Comparison of ENCODE assay signal across 9 cellular contexts in genomic region chr1:209607102-209607794, GRCh38. TPM values are rescaled to one million over a fixed set of nuclear protein-coding genes. Genes with fewer than 3 reads are reported as not detected.
DNase-seq lines count a peak whose midpoint lies in the region; ATAC-seq and TF ChIP-seq lines count a peak whose summit lies in the region.
"Had no signal": no experiment of that assay in that cellular context is flagged by ENCODE, and none has a peak within 500 bp of the region (broad histone marks: within the 10 kb centered on the region; RNA-seq: fewer than 3 reads in every experiment).

No MANE protein-coding gene starts in this region.

- H3K27ac ChIP-seq in ascending aorta = no peak overlapping the region
- H3K27ac ChIP-seq: cardiac muscle cell had no signal

- H3K4me3 ChIP-seq in ascending aorta = no peak overlapping the region
- H3K4me3 ChIP-seq: cardiac muscle cell had no signal

- no peaks in the 10 kb centered on the region for H3K27me3 ChIP-seq in ascending aorta
- H3K27me3 ChIP-seq: cardiac muscle cell had no signal

- DNase-seq in ELR (ENCODE audit: low read depth) (peak; percentile 91), ascending aorta (ENCODE audit: low spot score in 2 of 2) (no peak), MV-4-11 (lab: John Stamatoyannopoulos, UW) (no peak), amniotic stem cell (lab: John Stamatoyannopoulos, UW) (no peak), NCI-H1417 treated with DMSO at 0.1 percent for 48 hours (lab: John Stamatoyannopoulos, UW) (no peak)

- no peaks in the 10 kb centered on the region for H3K9me3 ChIP-seq in ascending aorta

- no peak for TF ChIP-seq CTCF in ascending aorta (IDR thresholded peaks at IDR 0.05)

- H3K4me1 ChIP-seq in ascending aorta = no peaks in the 10 kb centered on the region

- H3K36me3 ChIP-seq in ascending aorta = no peaks in the 10 kb centered on the region
- H3K36me3 ChIP-seq: cardiac muscle cell had no signal

- ATAC-seq in GM21381 (IDR thresholded peaks at IDR 0.05; ENCODE audit: unreplicated experiment) (peak; percentile 66), HG03558 (IDR thresholded peaks at IDR 0.05; ENCODE audit: extremely low read depth, unreplicated experiment) (peak; percentile 86), esophagus mucosa (peak; percentile 80)

- intact Hi-C loops in ascending aorta (cut with DNase I) = no loop called here

RNA-seq across cellular contexts. Expression of gene CAMK1G, which starts 23.7 kb away (rescaled TPM):
- total RNA-seq in esophagus mucosa (not detected), ascending aorta (not detected)

RNA-seq across cellular contexts. Expression of gene LAMB3, which starts 45.0 kb away (rescaled TPM):
- 76.7 TPM for total RNA-seq in esophagus mucosa
- 0.75 TPM for total RNA-seq in ascending aorta

Comparison
In these comparisons a context has a peak if more than half of its experiments do, and no peak if none do; other contexts are left out.
1. RNA of gene LAMB3, which starts 45.0 kb away (total RNA-seq): 76.7 TPM in esophagus mucosa (single experiment); 0.75 TPM in ascending aorta (single experiment); every median in the first group is over 10 times any median in the second.
2. Peak in every context shown above with its lines, with median percentiles within 50 percentile points of each other: ATAC-seq.